8 cellular contexts compared by ENCODE assay signal in the genomic region with DNA sequence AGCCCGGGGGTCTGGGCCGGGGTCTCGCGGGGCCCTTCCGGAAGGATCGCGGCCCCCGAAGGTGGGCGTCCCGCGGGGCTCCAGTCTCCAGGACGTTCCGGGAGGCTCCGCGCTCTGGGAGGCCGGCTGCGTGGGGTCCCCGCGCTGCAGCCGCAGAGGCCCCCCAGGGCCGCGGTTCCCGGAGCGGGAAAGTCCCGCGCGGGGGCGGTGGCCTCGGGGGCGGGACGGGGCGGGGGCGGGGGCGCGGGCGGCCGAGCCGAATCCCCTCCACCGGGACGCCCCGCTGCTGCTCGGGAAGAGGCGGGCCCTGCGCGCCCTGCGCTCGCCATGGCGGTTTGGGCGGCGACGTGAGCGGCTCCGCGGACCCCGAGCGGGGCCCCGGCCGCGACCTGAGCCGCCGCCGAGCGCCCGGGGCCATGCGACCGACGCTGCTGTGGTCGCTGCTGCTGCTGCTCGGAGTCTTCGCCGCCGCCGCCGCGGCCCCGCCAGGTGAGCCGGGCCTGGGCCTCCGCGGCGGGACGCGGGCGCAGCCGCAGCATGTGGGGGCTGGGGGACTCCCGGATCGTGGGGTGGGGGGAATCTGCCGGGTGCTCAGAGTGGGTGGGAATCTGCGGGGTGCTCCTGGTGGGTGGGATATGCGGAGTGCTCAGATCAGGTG. TPM values are rescaled to one million over a fixed set of nuclear protein-coding genes. Genes with fewer than 3 reads are reported as not detected.
DNase-seq lines count a peak whose midpoint lies in the region; ATAC-seq and TF ChIP-seq lines count a peak whose summit lies in the region.

A gene with protein sequence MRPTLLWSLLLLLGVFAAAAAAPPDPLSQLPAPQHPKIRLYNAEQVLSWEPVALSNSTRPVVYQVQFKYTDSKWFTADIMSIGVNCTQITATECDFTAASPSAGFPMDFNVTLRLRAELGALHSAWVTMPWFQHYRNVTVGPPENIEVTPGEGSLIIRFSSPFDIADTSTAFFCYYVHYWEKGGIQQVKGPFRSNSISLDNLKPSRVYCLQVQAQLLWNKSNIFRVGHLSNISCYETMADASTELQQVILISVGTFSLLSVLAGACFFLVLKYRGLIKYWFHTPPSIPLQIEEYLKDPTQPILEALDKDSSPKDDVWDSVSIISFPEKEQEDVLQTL (plus strand): TSS at position 286 of the 658 bp plus-strand sequence. CDS start 131 bp downstream, at position 417.

- H3K27ac Mint-ChIP-seq in CD4-positive, CD25-positive, alpha-beta regulatory T cell = peak within 1 kb of the TSS; percentile 95 to 96 (median 95)
- H3K27ac Mint-ChIP-seq in activated naive CD8-positive, alpha-beta T cell treated with anti-CD3 and anti-CD28 coated beads for 36 hours = peak within 1 kb of the TSS; percentile 76

- CTCF ChIA-PET in OCI-LY7 (lab: Charles Lee; ENCODE audit: unreplicated experiment) = no interaction called here

- H3K36me3 ChIP-seq in CD4-positive, CD25-positive, alpha-beta regulatory T cell (ENCODE audit: control insufficient read depth, insufficient read depth, low read length) = no peaks in the 10 kb centered on the region
- peaks cover 20% of the 10 kb centered on the region for H3K36me3 ChIP-seq in OCI-LY7 (ENCODE audit: insufficient read depth, low read length)
- no peaks in the 10 kb centered on the region for H3K36me3 ChIP-seq in cardiac muscle cell
- no peaks in the 10 kb centered on the region for H3K36me3 ChIP-seq in parathyroid adenoma (ENCODE audit: control insufficient read depth, insufficient read depth, low read length)

- peak; percentile 36 to 57 (median 43) for DNase-seq in CD4-positive, CD25-positive, alpha-beta regulatory T cell
- peak; percentile 68 for DNase-seq in OCI-LY7 (ENCODE audit: low spot score)
- DNase-seq in activated naive CD8-positive, alpha-beta T cell treated with anti-CD3 and anti-CD28 coated beads for 36 hours = peak; percentile 43
- DNase-seq in cardiac muscle cell (ENCODE audit: low read depth in 1 of 2, low spot score in 1 of 2) = peak; percentile 56 to 71
- no peak for DNase-seq in RKO (ENCODE audit: low spot score)

- H3K4me2 ChIP-seq in OCI-LY7 (ENCODE audit: low read length) = peak within 1 kb of the TSS; percentile 89
- H3K4me2 ChIP-seq in parathyroid adenoma (ENCODE audit: low read length) = peak within 1 kb of the TSS; percentile 73

- H3K4me3 ChIP-seq in CD4-positive, CD25-positive, alpha-beta regulatory T cell (ENCODE audit: low read depth, low read length) = peak within 1 kb of the TSS; percentile 82
- H3K4me3 ChIP-seq in OCI-LY7 (ENCODE audit: low read depth, low read length, poor library complexity, severe bottlenecking) (peak within 1 kb of the TSS; percentile 84), cardiac muscle cell (peak within 1 kb of the TSS; percentile 80), parathyroid adenoma (ENCODE audit: low read depth, low read length) (peak within 1 kb of the TSS; percentile 74)

- H2AFZ ChIP-seq in OCI-LY7 (ENCODE audit: low read length) = peak within 1 kb of the TSS; percentile 68; the same call in 1 of the 2 replicates
- peak within 1 kb of the TSS; percentile 62 for H2AFZ ChIP-seq in parathyroid adenoma

- intact Hi-C loops in OCI-LY7 (cut with micrococcal nuclease; ENCODE audit: unreplicated experiment) = loop anchor here (5.0 kb wide), 1 partner anchor 41 kb away; no protein-coding TSS in a partner anchor

- peaks cover 16% of the 10 kb centered on the region for H3K27me3 Mint-ChIP-seq in CD4-positive, CD25-positive, alpha-beta regulatory T cell
- peaks cover 11% of the 10 kb centered on the region for H3K27me3 Mint-ChIP-seq in activated naive CD8-positive, alpha-beta T cell treated with anti-CD3 and anti-CD28 coated beads for 36 hours

- POLR2A ChIA-PET in OCI-LY7 (lab: Charles Lee) = interaction anchor here (0.7 to 2.4 kb wide), 7 partner anchors 8 to 189 kb away, joined by 3 to 8 read pairs (median 5); a partner anchor contains a TSS

- no peaks in the 10 kb centered on the region for H3K9me2 ChIP-seq in OCI-LY7 (ENCODE audit: insufficient read depth, low read length)

- H3K27me3 ChIP-seq in CD4-positive, CD25-positive, alpha-beta regulatory T cell (ENCODE audit: control insufficient read depth, insufficient read depth, low read length) = no peaks in the 10 kb centered on the region
- H3K27me3 ChIP-seq in cardiac muscle cell = no peaks in the 10 kb centered on the region
- H3K27me3 ChIP-seq in parathyroid adenoma (ENCODE audit: control insufficient read depth, insufficient read depth, low read length) = no peaks in the 10 kb centered on the region

- no peaks in the 10 kb centered on the region for H3K9me3 ChIP-seq in CD4-positive, CD25-positive, alpha-beta regulatory T cell (ENCODE audit: control insufficient read depth in 2 of 2, low read length in 2 of 2)
- H3K9me3 ChIP-seq in OCI-LY7 (ENCODE audit: low read length) = no peaks in the 10 kb centered on the region
- H3K9me3 ChIP-seq in cardiac muscle cell (ENCODE audit: low read depth) = no peaks in the 10 kb centered on the region
- no peaks in the 10 kb centered on the region for H3K9me3 ChIP-seq in parathyroid adenoma (ENCODE audit: control insufficient read depth, low read length)

- H3K4me1 ChIP-seq in CD4-positive, CD25-positive, alpha-beta regulatory T cell (ENCODE audit: control insufficient read depth, insufficient read depth, low read length, poor library complexity, severe bottlenecking) = peaks cover 41% of the 10 kb centered on the region
- H3K4me1 ChIP-seq in OCI-LY7 (ENCODE audit: insufficient read depth, low read length, poor library complexity, severe bottlenecking) (peaks cover 54% of the 10 kb centered on the region), cardiac muscle cell (ENCODE audit: low read depth) (no peaks in the 10 kb centered on the region), parathyroid adenoma (no peaks in the 10 kb centered on the region)

- H3K79me2 ChIP-seq in OCI-LY7 (ENCODE audit: insufficient read depth, low read depth, low read length) (peaks cover 46% of the 10 kb centered on the region), parathyroid adenoma (peaks cover 10% of the 10 kb centered on the region)

- H3K4me1 Mint-ChIP-seq in CD4-positive, CD25-positive, alpha-beta regulatory T cell = peaks cover 8 to 62% (median 35%) of the 10 kb centered on the region in 4 donors
- H3K4me1 Mint-ChIP-seq in activated naive CD8-positive, alpha-beta T cell treated with anti-CD3 and anti-CD28 coated beads for 36 hours = peaks cover 39% of the 10 kb centered on the region

- ATAC-seq in CD4-positive, CD25-positive, alpha-beta regulatory T cell (ENCODE audit: low read depth in 2 of 2) = peak; percentile 44 to 49
- ATAC-seq in GM21528 (IDR thresholded peaks at IDR 0.05; ENCODE audit: low FRiP score, unreplicated experiment) = peak; percentile 22
- ATAC-seq in HG03025 (IDR thresholded peaks at IDR 0.05; ENCODE audit: low FRiP score, unreplicated experiment) = no peak

- peaks cover 5% of the 10 kb centered on the region; the same call in 1 of the 2 replicates for H4K20me1 ChIP-seq in OCI-LY7 (ENCODE audit: insufficient read depth, low read length)

- no peak within 1 kb of the TSS for H3K9ac ChIP-seq in parathyroid adenoma

- H3K4me3 Mint-ChIP-seq in CD4-positive, CD25-positive, alpha-beta regulatory T cell = peak within 1 kb of the TSS; percentile 95 to 99 (median 97)
- H3K4me3 Mint-ChIP-seq in activated naive CD8-positive, alpha-beta T cell treated with anti-CD3 and anti-CD28 coated beads for 36 hours = peak within 1 kb of the TSS; percentile 86

- peak within 1 kb of the TSS; percentile 61 for H3K27ac ChIP-seq in CD4-positive, CD25-positive, alpha-beta regulatory T cell (ENCODE audit: insufficient read depth, low read length, poor library complexity, severe bottlenecking)
- H3K27ac ChIP-seq in OCI-LY7 (ENCODE audit: low read depth, low read length, poor library complexity, severe bottlenecking) (peak within 1 kb of the TSS; percentile 80), cardiac muscle cell (peak within 1 kb of the TSS; percentile 76), parathyroid adenoma (peak within 1 kb of the TSS; percentile 54)

- BruUV-seq in OCI-LY7 (replicated peaks; lab: Mats Ljungman, UMichigan) = no TSS peak

- H3K9me3 Mint-ChIP-seq in CD4-positive, CD25-positive, alpha-beta regulatory T cell = peaks cover 0 to 2% (median 0%) of the 10 kb centered on the region in 7 donors
- H3K9me3 Mint-ChIP-seq in activated naive CD8-positive, alpha-beta T cell treated with anti-CD3 and anti-CD28 coated beads for 36 hours = no peaks in the 10 kb centered on the region

- TF ChIP-seq CTCF in OCI-LY7 (conservative IDR thresholded peaks at IDR 0.05; ENCODE audit: low read length) (no peak), cardiac muscle cell (IDR thresholded peaks at IDR 0.05; ENCODE audit: low read depth, low read length) (no peak), parathyroid adenoma (IDR thresholded peaks at IDR 0.05) (no peak)

- H3K36me3 Mint-ChIP-seq in CD4-positive, CD25-positive, alpha-beta regulatory T cell = no peaks in the 10 kb centered on the region
- peaks cover 5% of the 10 kb centered on the region for H3K36me3 Mint-ChIP-seq in activated naive CD8-positive, alpha-beta T cell treated with anti-CD3 and anti-CD28 coated beads for 36 hours

RNA-seq across cellular contexts. Expression of the gene that starts here (rescaled TPM):
- total RNA-seq in CD4-positive, CD25-positive, alpha-beta regulatory T cell = 10.2 TPM
- polyA plus RNA-seq in CD4-positive, CD25-positive, alpha-beta regulatory T cell = 10 to 100 TPM; 21.7 to 37.2 (median 24.5) TPM
- total RNA-seq in OCI-LY7 (2014; rRNA removed; shearing (Covaris generic)) = 61.0 and 86.9 TPM in 2 replicates
- 70.2 and 83.5 TPM in 2 replicates for total RNA-seq in OCI-LY7 (2022)
- total RNA-seq in activated naive CD8-positive, alpha-beta T cell treated with anti-CD3 and anti-CD28 coated beads for 36 hours = 1 to 10 TPM; 5.6 to 5.7 TPM
- total RNA-seq in cardiac muscle cell = 36.8 and 47.2 TPM in 2 replicates
- polyA plus RNA-seq in cardiac muscle cell = 64.6 and 87.6 TPM in 2 replicates
